ENCODE assay signal across 14 cellular contexts in the genomic region with DNA sequence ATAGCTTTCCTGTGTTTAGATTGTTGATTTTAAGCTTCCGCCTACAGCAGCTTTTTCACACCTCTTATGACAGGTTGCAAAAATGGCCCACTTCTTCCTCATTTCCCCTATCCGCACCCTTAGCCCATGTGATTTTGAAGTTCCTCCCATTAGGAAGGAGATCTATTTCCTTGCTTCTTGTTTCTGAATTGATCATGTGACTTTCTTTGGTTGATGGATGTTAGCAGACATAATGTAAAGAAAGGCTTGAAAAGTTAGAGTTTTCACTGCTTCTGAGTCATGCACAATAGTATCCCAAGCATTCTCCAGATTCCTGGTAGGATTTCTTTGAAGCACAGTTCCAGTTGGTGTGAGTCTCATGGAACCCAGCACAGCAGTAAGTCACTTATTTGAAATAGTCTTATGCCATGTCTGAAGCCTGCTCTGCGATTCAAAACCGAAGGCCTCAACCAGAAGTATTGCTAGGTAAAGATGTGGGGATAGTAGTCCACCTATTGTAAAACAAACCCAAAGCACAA.
"Had no signal": no experiment of that assay in that cellular context is flagged by ENCODE, and none has a peak within 500 bp of the region (broad histone marks: within the 10 kb centered on the region; RNA-seq: fewer than 3 reads in every experiment).

No MANE protein-coding gene starts in this region.

- H3K4me1 ChIP-seq: stomach, uterus had no signal

- H3K9me3 ChIP-seq: stomach, thoracic aorta, uterus had no signal

- DNase-seq: activated CD4-positive, alpha-beta T cell treated with anti-CD3 and anti-CD28 coated beads, Interleukin-2, amount 10 ng/mL, durations not matched to agents 24 days and 14 days; activated CD8-positive, alpha-beta memory T cell treated with anti-CD3 and anti-CD28 coated beads for 24 hours; activated naive CD4-positive, alpha-beta T cell treated with anti-CD3 and anti-CD28 coated beads for 36 hours; caudate nucleus; erythroblast; hypothalamus; left colon; stimulated activated CD4-positive, alpha-beta T cell treated with anti-CD3 and anti-CD28 coated beads, Interleukin-15, amount 100 ng/mL, for 24 hours; stimulated activated CD4-positive, alpha-beta T cell treated with anti-CD3 and anti-CD28 coated beads, Interleukin-4, amount 100 ng/mL, for 24 hours; stomach; T-cell; T1000; uterus had no signal

- H3K4me3 ChIP-seq: stomach, thoracic aorta, uterus had no signal

- H3K27me3 ChIP-seq: stomach, uterus had no signal

- H3K27ac ChIP-seq: stomach, thoracic aorta, uterus had no signal

- H3K36me3 ChIP-seq: stomach, thoracic aorta, uterus had no signal
